Comparison of ENCODE assay signal across 24 cellular contexts in genomic region chr1:2637472-2637871, GRCh38. TPM values are rescaled to one million over a fixed set of nuclear protein-coding genes. Genes with fewer than 3 reads are reported as not detected.
DNase-seq lines count a peak whose midpoint lies in the region; ATAC-seq and TF ChIP-seq lines count a peak whose summit lies in the region.
"Had no signal": no experiment of that assay in that cellular context is flagged by ENCODE, and none has a peak within 500 bp of the region (broad histone marks: within the 10 kb centered on the region; RNA-seq: fewer than 3 reads in every experiment).

No MANE protein-coding gene starts in this region.

- TF ChIP-seq EP300 in sigmoid colon (IDR thresholded peaks at IDR 0.05), result no peak

- no peak overlapping the region for H3K4me3 Mint-ChIP-seq in activated CD8-positive, alpha-beta T cell treated with anti-CD3 and anti-CD28 coated beads for 36 hours
- H3K4me3 Mint-ChIP-seq in activated CD8-positive, alpha-beta T cell treated with anti-CD3 and anti-CD28 coated beads, Interleukin-2, amount 10 ng/mL, durations not matched to agents 7 days and 5 days, result no peak overlapping the region
- H3K4me3 Mint-ChIP-seq in effector memory CD8-positive, alpha-beta T cell, result no peak overlapping the region
- H3K4me3 Mint-ChIP-seq in activated naive CD8-positive, alpha-beta T cell treated with anti-CD3 and anti-CD28 coated beads, Interleukin-2, amount 50 U/mL, for 24 hours, result no peak overlapping the region

- DNase-seq in activated CD8-positive, alpha-beta T cell treated with anti-CD3 and anti-CD28 coated beads for 36 hours, result peak; percentile 27
- no peak for DNase-seq in activated CD8-positive, alpha-beta T cell treated with anti-CD3 and anti-CD28 coated beads, Interleukin-2, amount 10 ng/mL, durations not matched to agents 7 days and 5 days
- DNase-seq in GM13976 (ENCODE audit: low spot score) (peak; percentile 23), sigmoid colon (peak; percentile 37), aorta (no peak)
- DNase-seq in effector memory CD8-positive, alpha-beta T cell, result no peak
- DNase-seq in activated naive CD8-positive, alpha-beta T cell treated with anti-CD3 and anti-CD28 coated beads, Interleukin-2, amount 50 U/mL, for 24 hours, result no peak
- DNase-seq: AML-193; CD8-positive, alpha-beta memory T cell; GOT3; HCEC 1CT; MV-4-11; NCI-H2081; NCI-H2171; NCI-H524 treated with DMSO at 0.1 percent for 48 hours; NCI-H82 had no signal

- H3K36me3 ChIP-seq in sigmoid colon, result no peaks in the 10 kb centered on the region
- no peaks in the 10 kb centered on the region for H3K36me3 ChIP-seq in aorta (ENCODE audit: control insufficient read depth in 1 of 2, insufficient read depth in 2 of 2, low read length in 1 of 2)
- H3K36me3 ChIP-seq: SJSA1 had no signal

- TF ChIP-seq POLR2A in sigmoid colon (IDR thresholded peaks at IDR 0.05), result no peak

- H3K4me1 Mint-ChIP-seq in activated CD8-positive, alpha-beta T cell treated with anti-CD3 and anti-CD28 coated beads for 36 hours (ENCODE audit: low read depth), result peaks cover 2% of the 10 kb centered on the region
- H3K4me1 Mint-ChIP-seq in activated CD8-positive, alpha-beta T cell treated with anti-CD3 and anti-CD28 coated beads, Interleukin-2, amount 10 ng/mL, durations not matched to agents 7 days and 5 days (ENCODE audit: low read depth), result peaks cover 4% of the 10 kb centered on the region
- peaks cover 3 to 11% of the 10 kb centered on the region in 2 donors for H3K4me1 Mint-ChIP-seq in effector memory CD8-positive, alpha-beta T cell (ENCODE audit: low read depth in 2 of 2)
- H3K4me1 Mint-ChIP-seq in activated naive CD8-positive, alpha-beta T cell treated with anti-CD3 and anti-CD28 coated beads, Interleukin-2, amount 50 U/mL, for 24 hours, result peaks cover 2% of the 10 kb centered on the region

- WGBS in sigmoid colon, 2 donors, result 77% methylated on average over 9 of the region's 9 CpGs
- 77 to 80% methylated on average over 9 of the region's 9 CpGs for WGBS in aorta, 2 donors

- no peak overlapping the region for H3K4me3 ChIP-seq in sigmoid colon
- H3K4me3 ChIP-seq in aorta (ENCODE audit: low read length in 2 of 2), result no peak overlapping the region
- H3K4me3 ChIP-seq: SJSA1 had no signal

- no peak overlapping the region for H3K27ac Mint-ChIP-seq in activated CD8-positive, alpha-beta T cell treated with anti-CD3 and anti-CD28 coated beads for 36 hours
- no peak overlapping the region for H3K27ac Mint-ChIP-seq in activated CD8-positive, alpha-beta T cell treated with anti-CD3 and anti-CD28 coated beads, Interleukin-2, amount 10 ng/mL, durations not matched to agents 7 days and 5 days
- H3K27ac Mint-ChIP-seq in effector memory CD8-positive, alpha-beta T cell, result peak overlapping the region; percentile 19 to 23
- no peak overlapping the region for H3K27ac Mint-ChIP-seq in activated naive CD8-positive, alpha-beta T cell treated with anti-CD3 and anti-CD28 coated beads, Interleukin-2, amount 50 U/mL, for 24 hours

- in situ Hi-C loops in GM13976 (cut with MboI; ENCODE audit: low sequenced_read_pairs, unreplicated experiment), result no loop called here

- H3K9me3 ChIP-seq in sigmoid colon, result no peaks in the 10 kb centered on the region
- H3K9me3 ChIP-seq in aorta (ENCODE audit: control insufficient read depth, low read length), result peaks cover 2% of the 10 kb centered on the region
- H3K9me3 ChIP-seq: SJSA1 had no signal

- H3K27me3 ChIP-seq in sigmoid colon (peaks cover 17 to 49% (median 32%) of the 10 kb centered on the region in 3 donors), aorta (ENCODE audit: control insufficient read depth in 1 of 2, insufficient read depth in 2 of 2, low read length in 1 of 2) (no peaks in the 10 kb centered on the region)
- H3K27me3 ChIP-seq: SJSA1 had no signal

- peaks cover 0 to 15% (median 13%) of the 10 kb centered on the region in 4 donors for H3K4me1 ChIP-seq in sigmoid colon
- no peaks in the 10 kb centered on the region for H3K4me1 ChIP-seq in aorta (ENCODE audit: control insufficient read depth in 1 of 2, insufficient read depth in 2 of 2, low read length in 2 of 2)

- H3K36me3 Mint-ChIP-seq in activated CD8-positive, alpha-beta T cell treated with anti-CD3 and anti-CD28 coated beads for 36 hours (ENCODE audit: low read depth), result no peaks in the 10 kb centered on the region
- H3K36me3 Mint-ChIP-seq in activated CD8-positive, alpha-beta T cell treated with anti-CD3 and anti-CD28 coated beads, Interleukin-2, amount 10 ng/mL, durations not matched to agents 7 days and 5 days (ENCODE audit: low read depth), result peaks cover 4% of the 10 kb centered on the region
- H3K36me3 Mint-ChIP-seq in effector memory CD8-positive, alpha-beta T cell (ENCODE audit: insufficient read depth), result peaks cover 6% of the 10 kb centered on the region
- no peaks in the 10 kb centered on the region for H3K36me3 Mint-ChIP-seq in activated naive CD8-positive, alpha-beta T cell treated with anti-CD3 and anti-CD28 coated beads, Interleukin-2, amount 50 U/mL, for 24 hours (ENCODE audit: low read depth)
- H3K36me3 Mint-ChIP-seq: CD8-positive, alpha-beta memory T cell had no signal

- peaks cover 3% of the 10 kb centered on the region for H3K27me3 Mint-ChIP-seq in activated CD8-positive, alpha-beta T cell treated with anti-CD3 and anti-CD28 coated beads for 36 hours
- no peaks in the 10 kb centered on the region for H3K27me3 Mint-ChIP-seq in activated CD8-positive, alpha-beta T cell treated with anti-CD3 and anti-CD28 coated beads, Interleukin-2, amount 10 ng/mL, durations not matched to agents 7 days and 5 days (ENCODE audit: low read depth)
- peaks cover 6 to 11% of the 10 kb centered on the region in 2 donors for H3K27me3 Mint-ChIP-seq in effector memory CD8-positive, alpha-beta T cell
- no peaks in the 10 kb centered on the region for H3K27me3 Mint-ChIP-seq in activated naive CD8-positive, alpha-beta T cell treated with anti-CD3 and anti-CD28 coated beads, Interleukin-2, amount 50 U/mL, for 24 hours

- POLR2A ChIA-PET in activated CD8-positive, alpha-beta T cell treated with anti-CD3 and anti-CD28 coated beads for 36 hours (lab: Charles Lee), result interaction anchor here (0.7 kb wide), 1 partner anchor 15 kb away, joined by 3 read pairs; no protein-coding TSS in a partner anchor
- POLR2A ChIA-PET in activated CD8-positive, alpha-beta T cell treated with anti-CD3 and anti-CD28 coated beads, Interleukin-2, amount 10 ng/mL, durations not matched to agents 7 days and 5 days (lab: Charles Lee), result no interaction called here

- TF ChIP-seq CTCF in activated CD8-positive, alpha-beta T cell treated with anti-CD3 and anti-CD28 coated beads for 36 hours (IDR thresholded peaks at IDR 0.05), result no peak
- TF ChIP-seq CTCF in GM13976 (IDR thresholded peaks at IDR 0.05; ENCODE audit: borderline replicate concordance, control extremely low read depth, extremely low read depth, insufficient read depth, missing control alignments), result no peak
- TF ChIP-seq CTCF in sigmoid colon (IDR thresholded peaks at IDR 0.05), result no peak

- no peak overlapping the region for H3K27ac ChIP-seq in sigmoid colon
- no peak overlapping the region for H3K27ac ChIP-seq in aorta (ENCODE audit: low read depth in 1 of 2, low read length in 2 of 2)
- H3K27ac ChIP-seq: C4-2B, KMS-11, SJSA1 had no signal

- no peak for ATAC-seq in activated CD8-positive, alpha-beta T cell treated with anti-CD3 and anti-CD28 coated beads for 36 hours
- ATAC-seq in activated CD8-positive, alpha-beta T cell treated with anti-CD3 and anti-CD28 coated beads, Interleukin-2, amount 10 ng/mL, durations not matched to agents 7 days and 5 days, result no peak
- ATAC-seq in effector memory CD8-positive, alpha-beta T cell (replicated peaks), result no peak
- ATAC-seq in aorta (ENCODE audit: low FRiP score), result no peak
- ATAC-seq in HG03520 (IDR thresholded peaks at IDR 0.05; ENCODE audit: unreplicated experiment), result no peak
- no peak for ATAC-seq in activated naive CD8-positive, alpha-beta T cell treated with anti-CD3 and anti-CD28 coated beads, Interleukin-2, amount 50 U/mL, for 24 hours
- ATAC-seq: Panc1, Right ventricle myocardium inferior had no signal

- intact Hi-C loops in activated CD8-positive, alpha-beta T cell treated with anti-CD3 and anti-CD28 coated beads for 36 hours (cut with micrococcal nuclease), result no loop called here
- intact Hi-C loops in sigmoid colon (cut with DNase I), result no loop called here
- intact Hi-C loops in aorta (cut with DNase I), result no loop called here

- peaks cover 7% of the 10 kb centered on the region for H3K9me3 Mint-ChIP-seq in activated CD8-positive, alpha-beta T cell treated with anti-CD3 and anti-CD28 coated beads for 36 hours
- H3K9me3 Mint-ChIP-seq in activated CD8-positive, alpha-beta T cell treated with anti-CD3 and anti-CD28 coated beads, Interleukin-2, amount 10 ng/mL, durations not matched to agents 7 days and 5 days (ENCODE audit: insufficient read depth), result peaks cover 14% of the 10 kb centered on the region
- H3K9me3 Mint-ChIP-seq in effector memory CD8-positive, alpha-beta T cell, result peaks cover 0 to 1% of the 10 kb centered on the region in 2 donors
- peaks cover 6% of the 10 kb centered on the region for H3K9me3 Mint-ChIP-seq in activated naive CD8-positive, alpha-beta T cell treated with anti-CD3 and anti-CD28 coated beads, Interleukin-2, amount 50 U/mL, for 24 hours
- H3K9me3 Mint-ChIP-seq: CD8-positive, alpha-beta memory T cell had no signal

- CTCF ChIA-PET in activated CD8-positive, alpha-beta T cell treated with anti-CD3 and anti-CD28 coated beads for 36 hours (lab: Charles Lee), result interaction anchor here (1.2 kb wide), 1 partner anchor 10 kb away, joined by 3 read pairs; no protein-coding TSS in a partner anchor
- CTCF ChIA-PET in activated CD8-positive, alpha-beta T cell treated with anti-CD3 and anti-CD28 coated beads, Interleukin-2, amount 10 ng/mL, durations not matched to agents 7 days and 5 days (lab: Charles Lee), result no interaction called here

RNA-seq across cellular contexts. Expression of gene MMEL1, which starts 4.7 kb away (rescaled TPM):
- 1 to 10 TPM; 1.8 to 3.1 TPM for total RNA-seq in activated CD8-positive, alpha-beta T cell treated with anti-CD3 and anti-CD28 coated beads for 36 hours
- total RNA-seq in activated CD8-positive, alpha-beta T cell treated with anti-CD3 and anti-CD28 coated beads, Interleukin-2, amount 10 ng/mL, durations not matched to agents 7 days and 5 days, result 1 to 10 TPM; 3.7 to 4.0 TPM
- total RNA-seq in sigmoid colon, result 1 to 10 TPM in 2 of 4 donors, under 1 TPM in 1, not detected in 1; 0.66 to 3.4 (median 2.9) TPM
- polyA plus RNA-seq in sigmoid colon, result 10 to 100 TPM in 2 of 3 donors, 1 to 10 TPM in 1; 5.0 to 37.2 (median 14.8) TPM
- 1 to 10 TPM in 1 of 2 donors, under 1 TPM in 1; 0.94 to 2.4 TPM for total RNA-seq in aorta
- polyA plus RNA-seq in aorta, result 1 to 10 TPM in 1 of 2 donors, under 1 TPM in 1; 0.63 to 1.8 TPM
- total RNA-seq: A172, Daoy, SJSA1 had no signal

RNA-seq across cellular contexts. Expression of gene PRXL2B, which starts 50.9 kb away (rescaled TPM):
- 10 to 100 TPM; 39.1 to 43.6 TPM for total RNA-seq in activated CD8-positive, alpha-beta T cell treated with anti-CD3 and anti-CD28 coated beads for 36 hours
- total RNA-seq in activated CD8-positive, alpha-beta T cell treated with anti-CD3 and anti-CD28 coated beads, Interleukin-2, amount 10 ng/mL, durations not matched to agents 7 days and 5 days, result 10 to 100 TPM; 35.6 to 40.6 TPM
- total RNA-seq in sigmoid colon, result 10 to 100 TPM in 3 of 4 donors, 1 to 10 TPM in 1; 8.6 to 18.2 (median 15.3) TPM
- 10 to 100 TPM; 28.2 to 53.2 (median 42.1) TPM for polyA plus RNA-seq in sigmoid colon
- 10 to 100 TPM in 1 of 2 donors, 1 to 10 TPM in 1; 7.1 to 15.1 TPM for total RNA-seq in aorta
- polyA plus RNA-seq in aorta, result 1 to 10 TPM; 6.4 to 7.8 TPM

Comparison
In these comparisons a context has a peak if more than half of its experiments do, and no peak if none do; other contexts are left out.
1. DNase-seq: peak in activated CD8-positive, alpha-beta T cell treated with anti-CD3 and anti-CD28 coated beads for 36 hours (single experiment), GM13976 (single experiment) and sigmoid colon (single experiment); none in activated CD8-positive, alpha-beta T cell treated with anti-CD3 and anti-CD28 coated beads, Interleukin-2, amount 10 ng/mL, durations not matched to agents 7 days and 5 days (single experiment), effector memory CD8-positive, alpha-beta T cell (0 of 3), aorta (0 of 2) and activated naive CD8-positive, alpha-beta T cell treated with anti-CD3 and anti-CD28 coated beads, Interleukin-2, amount 50 U/mL, for 24 hours (single experiment).
2. H3K27ac Mint-ChIP-seq: peak in effector memory CD8-positive, alpha-beta T cell (2 of 2); none in activated CD8-positive, alpha-beta T cell treated with anti-CD3 and anti-CD28 coated beads for 36 hours (single experiment), activated CD8-positive, alpha-beta T cell treated with anti-CD3 and anti-CD28 coated beads, Interleukin-2, amount 10 ng/mL, durations not matched to agents 7 days and 5 days (single experiment) and activated naive CD8-positive, alpha-beta T cell treated with anti-CD3 and anti-CD28 coated beads, Interleukin-2, amount 50 U/mL, for 24 hours (single experiment).